Comparison of ENCODE assay signal across 20 cellular contexts in the genomic region with DNA sequence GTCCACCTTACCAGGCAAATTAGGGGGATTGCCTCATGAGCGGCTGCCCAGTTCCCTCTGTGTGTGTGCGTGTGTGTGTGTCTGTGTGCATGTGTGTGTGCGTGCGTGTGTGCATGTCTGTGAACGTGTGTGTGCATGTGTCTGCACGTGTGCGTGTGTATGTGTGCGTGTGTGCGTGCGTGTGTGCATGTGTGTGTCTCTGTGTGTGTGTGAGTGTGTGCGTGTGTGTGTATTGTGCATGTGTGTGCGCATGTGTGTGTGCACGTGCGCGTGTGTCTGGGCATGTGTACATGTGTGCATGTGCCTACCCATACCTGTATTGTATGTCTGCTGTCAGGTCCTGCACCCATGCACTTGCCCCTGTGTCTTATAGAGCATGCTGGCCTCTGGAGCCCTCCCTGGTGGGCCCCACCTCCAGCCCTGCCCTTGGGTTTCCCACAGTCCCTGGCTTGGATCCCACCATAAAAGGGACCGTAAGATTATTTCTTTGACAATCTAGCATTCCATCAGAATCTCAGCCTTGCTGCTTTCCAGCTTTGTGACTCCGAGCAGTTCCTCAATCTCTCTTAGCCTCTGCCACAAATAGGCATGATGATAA. TPM values are rescaled to one million over a fixed set of nuclear protein-coding genes. Genes with fewer than 3 reads are reported as not detected.
DNase-seq lines count a peak whose midpoint lies in the region; ATAC-seq, FAIRE-seq and TF ChIP-seq lines count a peak whose summit lies in the region.
"Had no signal": no experiment of that assay in that cellular context is flagged by ENCODE, and none has a peak within 500 bp of the region (broad histone marks: within the 10 kb centered on the region; RNA-seq: fewer than 3 reads in every experiment).

No MANE protein-coding gene starts in this region.

- no peak overlapping the region for H2AK5ac ChIP-seq in trophoblast cell (ENCODE audit: low read length)

- H3K9ac ChIP-seq in trophoblast cell (ENCODE audit: low read length): no peak overlapping the region

- H3K79me1 ChIP-seq in trophoblast cell (ENCODE audit: low read length): no peaks in the 10 kb centered on the region

- H3K4me1 Mint-ChIP-seq in type B pancreatic cell (ENCODE audit: unreplicated experiment): no peaks in the 10 kb centered on the region
- H3K4me1 Mint-ChIP-seq: B cell, GM23338 had no signal

- ATAC-seq in GM18870 (IDR thresholded peaks at IDR 0.05; ENCODE audit: unreplicated experiment) (no peak), HG03097 (IDR thresholded peaks at IDR 0.05; ENCODE audit: low FRiP score, unreplicated experiment) (no peak)
- ATAC-seq: GM23338 had no signal

- POLR2A ChIA-PET in HEK293 (lab: Yijun Ruan, JAX): no interaction called here

- H2AFZ ChIP-seq in trophoblast cell (ENCODE audit: insufficient read depth, low read length, poor library complexity): no peak overlapping the region
- H2AFZ ChIP-seq: GM23338 had no signal

- H3K4me1 ChIP-seq in HEK293 (ENCODE audit: control insufficient read depth, insufficient read depth, low read length): no peaks in the 10 kb centered on the region
- peaks cover 0 to 2% of the 10 kb centered on the region in 2 experiments for H3K4me1 ChIP-seq in trophoblast cell (ENCODE audit: control insufficient read depth in 1 of 2, insufficient read depth in 2 of 2, low read length in 2 of 2)
- H3K4me1 ChIP-seq: HAP-1 had no signal

- no peaks in the 10 kb centered on the region for H3K79me2 ChIP-seq in trophoblast cell (ENCODE audit: control insufficient read depth, insufficient read depth, low read length, poor library complexity)

- CTCF ChIA-PET in HEK293 (lab: Yijun Ruan, JAX): interaction anchor here (1.6 to 2.9 kb wide), 2 partner anchors 29 to 163 kb away, joined by 3 to 13 read pairs; no protein-coding TSS in a partner anchor

- H4K8ac ChIP-seq in trophoblast cell (ENCODE audit: low read depth, low read length): no peak overlapping the region

- H3K27ac ChIP-seq in HEK293 (ENCODE audit: extremely low read depth, low read depth, low read length) (no peak overlapping the region), layer of hippocampus (ENCODE audit: low read depth, low read length) (peak overlapping the region; percentile 36), trophoblast cell (ENCODE audit: low read depth, low read length) (no peak overlapping the region)
- H3K27ac ChIP-seq: HL-60 had no signal

- peaks cover 62% of the 10 kb centered on the region for H3K27me3 Mint-ChIP-seq in type B pancreatic cell

- H3K4me3 Mint-ChIP-seq in type B pancreatic cell: no peak overlapping the region
- H3K4me3 Mint-ChIP-seq: B cell; CD4-positive, alpha-beta T cell; GM23338; HFFc6 had no signal

- no peaks in the 10 kb centered on the region for H3K36me3 Mint-ChIP-seq in type B pancreatic cell

- no CpG with 5 or more reads among the region's 17 CpGs for WGBS in trophoblast cell (ENCODE audit: extremely low coverage, insufficient coverage, insufficient read length)

- no peak overlapping the region for H3K27ac Mint-ChIP-seq in type B pancreatic cell
- H3K27ac Mint-ChIP-seq: B cell; CD4-positive, alpha-beta T cell; GM23338; HFFc6 had no signal

- H3K14ac ChIP-seq in trophoblast cell (ENCODE audit: low read length): no peak overlapping the region

- TF ChIP-seq CTCF in HEK293 (tag by site-specific recombination; IDR thresholded peaks at IDR 0.05) (no peak), bronchial epithelial cell (IDR thresholded peaks at IDR 0.05; ENCODE audit: insufficient read depth, low read length, severe bottlenecking) (no peak), type B pancreatic cell (conservative IDR thresholded peaks at IDR 0.05) (no peak)

- H2BK120ac ChIP-seq in trophoblast cell (ENCODE audit: insufficient read depth, low read length, poor library complexity): no peak overlapping the region

- no peaks in the 10 kb centered on the region for H3K36me3 ChIP-seq in HEK293 (ENCODE audit: control insufficient read depth in 2 of 2, insufficient read depth in 1 of 2, low read length in 2 of 2)
- H3K36me3 ChIP-seq in bronchial epithelial cell (ENCODE audit: control insufficient read depth, insufficient read depth, low read length): no peaks in the 10 kb centered on the region
- no peaks in the 10 kb centered on the region for H3K36me3 ChIP-seq in trophoblast cell (ENCODE audit: control insufficient read depth in 1 of 2, insufficient read depth in 2 of 2, low read length in 2 of 2)
- H3K36me3 ChIP-seq: HAP-1 had no signal

- no peak overlapping the region for H2BK12ac ChIP-seq in trophoblast cell (ENCODE audit: low read length)

- H3K9me3 Mint-ChIP-seq in type B pancreatic cell: no peaks in the 10 kb centered on the region
- H3K9me3 Mint-ChIP-seq: CD4-positive, alpha-beta T cell; GM23338; HFFc6 had no signal

- no peak overlapping the region for H4K91ac ChIP-seq in trophoblast cell (ENCODE audit: low read depth, low read length)

- no peaks in the 10 kb centered on the region for H3K9me3 ChIP-seq in HEK293 (ENCODE audit: control insufficient read depth, insufficient read depth, low read depth, low read length)
- H3K9me3 ChIP-seq in trophoblast cell (ENCODE audit: insufficient read depth, low read depth, low read length): peaks cover 4% of the 10 kb centered on the region
- H3K9me3 ChIP-seq: HAP-1 had no signal

- peak; percentile 97 for FAIRE-seq in bronchial epithelial cell (lab: Jason Lieb, UNC)
- FAIRE-seq: GM18507 had no signal

- H3K4me3 ChIP-seq in HEK293 (ENCODE audit: low read depth, low read length) (no peak overlapping the region), bronchial epithelial cell (ENCODE audit: low read depth, low read length) (no peak overlapping the region), trophoblast cell (ENCODE audit: low read depth, low read length) (peak overlapping the region; percentile 62)
- H3K4me3 ChIP-seq: GM23338, HAP-1 had no signal

- H4K12ac ChIP-seq in trophoblast cell (ENCODE audit: low read depth, low read length): no peak overlapping the region

- H3K27me3 ChIP-seq in bronchial epithelial cell (ENCODE audit: control insufficient read depth, insufficient read depth, low read length) (peaks cover under 1% of the 10 kb centered on the region), layer of hippocampus (ENCODE audit: control insufficient read depth, insufficient read depth, low read length) (no peaks in the 10 kb centered on the region), trophoblast cell (ENCODE audit: insufficient read depth, low read length) (peaks cover 2% of the 10 kb centered on the region)

- no peak overlapping the region for H2BK5ac ChIP-seq in trophoblast cell (ENCODE audit: low read depth, low read length, poor library complexity)

- peak overlapping the region; percentile 43 for H3K23ac ChIP-seq in trophoblast cell (ENCODE audit: low read length)

- no peak overlapping the region for H3K4ac ChIP-seq in trophoblast cell (ENCODE audit: low read depth, low read length)

- DNase-seq in bronchial epithelial cell (ENCODE audit: low read depth) (no peak), trophoblast cell (no peak), NOMO-1 treated with dmso at 0.1 percent for 144 hours (lab: John Stamatoyannopoulos, UW; ENCODE audit: unreplicated experiment) (no peak), type B pancreatic cell (ENCODE audit: extremely low spot score, unreplicated experiment) (no peak)
- DNase-seq: ACHN; C1 segment of cervical spinal cord; Calu3; CD4-positive, alpha-beta T cell; DMS 273 treated with DMSO at 0.1 percent for 48 hours; HFFc6; IMR-90 had no signal

- no peak overlapping the region for H3K4me2 ChIP-seq in trophoblast cell (ENCODE audit: low read length)
- H3K4me2 ChIP-seq: GM23338 had no signal

- no peak overlapping the region for H3K18ac ChIP-seq in trophoblast cell (ENCODE audit: low read length)

TF ChIP-seq in HEK293, 187 proteins besides CTCF, POLR2A, EP300 and RAD21 (continues in another document):
- TF ChIP-seq ZFP69B (tag by site-specific recombination; IDR thresholded peaks at IDR 0.05): peak; percentile 65
- TF ChIP-seq, protein P1, sequence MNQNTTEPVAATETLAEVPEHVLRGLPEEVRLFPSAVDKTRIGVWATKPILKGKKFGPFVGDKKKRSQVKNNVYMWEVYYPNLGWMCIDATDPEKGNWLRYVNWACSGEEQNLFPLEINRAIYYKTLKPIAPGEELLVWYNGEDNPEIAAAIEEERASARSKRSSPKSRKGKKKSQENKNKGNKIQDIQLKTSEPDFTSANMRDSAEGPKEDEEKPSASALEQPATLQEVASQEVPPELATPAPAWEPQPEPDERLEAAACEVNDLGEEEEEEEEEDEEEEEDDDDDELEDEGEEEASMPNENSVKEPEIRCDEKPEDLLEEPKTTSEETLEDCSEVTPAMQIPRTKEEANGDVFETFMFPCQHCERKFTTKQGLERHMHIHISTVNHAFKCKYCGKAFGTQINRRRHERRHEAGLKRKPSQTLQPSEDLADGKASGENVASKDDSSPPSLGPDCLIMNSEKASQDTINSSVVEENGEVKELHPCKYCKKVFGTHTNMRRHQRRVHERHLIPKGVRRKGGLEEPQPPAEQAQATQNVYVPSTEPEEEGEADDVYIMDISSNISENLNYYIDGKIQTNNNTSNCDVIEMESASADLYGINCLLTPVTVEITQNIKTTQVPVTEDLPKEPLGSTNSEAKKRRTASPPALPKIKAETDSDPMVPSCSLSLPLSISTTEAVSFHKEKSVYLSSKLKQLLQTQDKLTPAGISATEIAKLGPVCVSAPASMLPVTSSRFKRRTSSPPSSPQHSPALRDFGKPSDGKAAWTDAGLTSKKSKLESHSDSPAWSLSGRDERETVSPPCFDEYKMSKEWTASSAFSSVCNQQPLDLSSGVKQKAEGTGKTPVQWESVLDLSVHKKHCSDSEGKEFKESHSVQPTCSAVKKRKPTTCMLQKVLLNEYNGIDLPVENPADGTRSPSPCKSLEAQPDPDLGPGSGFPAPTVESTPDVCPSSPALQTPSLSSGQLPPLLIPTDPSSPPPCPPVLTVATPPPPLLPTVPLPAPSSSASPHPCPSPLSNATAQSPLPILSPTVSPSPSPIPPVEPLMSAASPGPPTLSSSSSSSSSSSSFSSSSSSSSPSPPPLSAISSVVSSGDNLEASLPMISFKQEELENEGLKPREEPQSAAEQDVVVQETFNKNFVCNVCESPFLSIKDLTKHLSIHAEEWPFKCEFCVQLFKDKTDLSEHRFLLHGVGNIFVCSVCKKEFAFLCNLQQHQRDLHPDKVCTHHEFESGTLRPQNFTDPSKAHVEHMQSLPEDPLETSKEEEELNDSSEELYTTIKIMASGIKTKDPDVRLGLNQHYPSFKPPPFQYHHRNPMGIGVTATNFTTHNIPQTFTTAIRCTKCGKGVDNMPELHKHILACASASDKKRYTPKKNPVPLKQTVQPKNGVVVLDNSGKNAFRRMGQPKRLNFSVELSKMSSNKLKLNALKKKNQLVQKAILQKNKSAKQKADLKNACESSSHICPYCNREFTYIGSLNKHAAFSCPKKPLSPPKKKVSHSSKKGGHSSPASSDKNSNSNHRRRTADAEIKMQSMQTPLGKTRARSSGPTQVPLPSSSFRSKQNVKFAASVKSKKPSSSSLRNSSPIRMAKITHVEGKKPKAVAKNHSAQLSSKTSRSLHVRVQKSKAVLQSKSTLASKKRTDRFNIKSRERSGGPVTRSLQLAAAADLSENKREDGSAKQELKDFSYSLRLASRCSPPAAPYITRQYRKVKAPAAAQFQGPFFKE (tag by site-specific recombination; IDR thresholded peaks at IDR 0.05; ENCODE audit: borderline replicate concordance): no peak

RNA-seq across cellular contexts. Expression of a gene that starts 9.3 kb away (rescaled TPM):
- under 0.01 TPM in 1 of 2 replicates, not detected in the other for total RNA-seq in bronchial epithelial cell
- 0.37 and 0.38 TPM in 2 replicates for polyA plus RNA-seq in trophoblast cell (2013)
- total RNA-seq in type B pancreatic cell (ENCODE audit: low replicate concordance): 0.19 and 0.27 TPM in 2 replicates
- total RNA-seq: Calu3, IMR-90 had no signal
